In genomic region chr5:36876389-36876964, GRCh38 we compare ENCODE assay signal across 1 cellular context.
TF ChIP-seq lines count a peak whose summit lies in the region.

A gene with protein sequence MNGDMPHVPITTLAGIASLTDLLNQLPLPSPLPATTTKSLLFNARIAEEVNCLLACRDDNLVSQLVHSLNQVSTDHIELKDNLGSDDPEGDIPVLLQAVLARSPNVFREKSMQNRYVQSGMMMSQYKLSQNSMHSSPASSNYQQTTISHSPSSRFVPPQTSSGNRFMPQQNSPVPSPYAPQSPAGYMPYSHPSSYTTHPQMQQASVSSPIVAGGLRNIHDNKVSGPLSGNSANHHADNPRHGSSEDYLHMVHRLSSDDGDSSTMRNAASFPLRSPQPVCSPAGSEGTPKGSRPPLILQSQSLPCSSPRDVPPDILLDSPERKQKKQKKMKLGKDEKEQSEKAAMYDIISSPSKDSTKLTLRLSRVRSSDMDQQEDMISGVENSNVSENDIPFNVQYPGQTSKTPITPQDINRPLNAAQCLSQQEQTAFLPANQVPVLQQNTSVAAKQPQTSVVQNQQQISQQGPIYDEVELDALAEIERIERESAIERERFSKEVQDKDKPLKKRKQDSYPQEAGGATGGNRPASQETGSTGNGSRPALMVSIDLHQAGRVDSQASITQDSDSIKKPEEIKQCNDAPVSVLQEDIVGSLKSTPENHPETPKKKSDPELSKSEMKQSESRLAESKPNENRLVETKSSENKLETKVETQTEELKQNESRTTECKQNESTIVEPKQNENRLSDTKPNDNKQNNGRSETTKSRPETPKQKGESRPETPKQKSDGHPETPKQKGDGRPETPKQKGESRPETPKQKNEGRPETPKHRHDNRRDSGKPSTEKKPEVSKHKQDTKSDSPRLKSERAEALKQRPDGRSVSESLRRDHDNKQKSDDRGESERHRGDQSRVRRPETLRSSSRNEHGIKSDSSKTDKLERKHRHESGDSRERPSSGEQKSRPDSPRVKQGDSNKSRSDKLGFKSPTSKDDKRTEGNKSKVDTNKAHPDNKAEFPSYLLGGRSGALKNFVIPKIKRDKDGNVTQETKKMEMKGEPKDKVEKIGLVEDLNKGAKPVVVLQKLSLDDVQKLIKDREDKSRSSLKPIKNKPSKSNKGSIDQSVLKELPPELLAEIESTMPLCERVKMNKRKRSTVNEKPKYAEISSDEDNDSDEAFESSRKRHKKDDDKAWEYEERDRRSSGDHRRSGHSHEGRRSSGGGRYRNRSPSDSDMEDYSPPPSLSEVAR (N-terminal part only) (plus strand): TSS chr5:36876769. CDS start chr5:36953697, 76,928 bp downstream.

TF ChIP-seq in HepG2, 621 proteins besides CTCF, POLR2A, EP300 and RAD21 (continued from another document and continues in another):
- TF ChIP-seq, protein P1, sequence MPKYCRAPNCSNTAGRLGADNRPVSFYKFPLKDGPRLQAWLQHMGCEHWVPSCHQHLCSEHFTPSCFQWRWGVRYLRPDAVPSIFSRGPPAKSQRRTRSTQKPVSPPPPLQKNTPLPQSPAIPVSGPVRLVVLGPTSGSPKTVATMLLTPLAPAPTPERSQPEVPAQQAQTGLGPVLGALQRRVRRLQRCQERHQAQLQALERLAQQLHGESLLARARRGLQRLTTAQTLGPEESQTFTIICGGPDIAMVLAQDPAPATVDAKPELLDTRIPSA (CRISPR knock-in tag; IDR thresholded peaks at IDR 0.05; ENCODE audit: borderline replicate concordance) = 0 out of 2 replicates have a peak, but pooled peaks have one; percentile 7
- TF ChIP-seq, protein P2, sequence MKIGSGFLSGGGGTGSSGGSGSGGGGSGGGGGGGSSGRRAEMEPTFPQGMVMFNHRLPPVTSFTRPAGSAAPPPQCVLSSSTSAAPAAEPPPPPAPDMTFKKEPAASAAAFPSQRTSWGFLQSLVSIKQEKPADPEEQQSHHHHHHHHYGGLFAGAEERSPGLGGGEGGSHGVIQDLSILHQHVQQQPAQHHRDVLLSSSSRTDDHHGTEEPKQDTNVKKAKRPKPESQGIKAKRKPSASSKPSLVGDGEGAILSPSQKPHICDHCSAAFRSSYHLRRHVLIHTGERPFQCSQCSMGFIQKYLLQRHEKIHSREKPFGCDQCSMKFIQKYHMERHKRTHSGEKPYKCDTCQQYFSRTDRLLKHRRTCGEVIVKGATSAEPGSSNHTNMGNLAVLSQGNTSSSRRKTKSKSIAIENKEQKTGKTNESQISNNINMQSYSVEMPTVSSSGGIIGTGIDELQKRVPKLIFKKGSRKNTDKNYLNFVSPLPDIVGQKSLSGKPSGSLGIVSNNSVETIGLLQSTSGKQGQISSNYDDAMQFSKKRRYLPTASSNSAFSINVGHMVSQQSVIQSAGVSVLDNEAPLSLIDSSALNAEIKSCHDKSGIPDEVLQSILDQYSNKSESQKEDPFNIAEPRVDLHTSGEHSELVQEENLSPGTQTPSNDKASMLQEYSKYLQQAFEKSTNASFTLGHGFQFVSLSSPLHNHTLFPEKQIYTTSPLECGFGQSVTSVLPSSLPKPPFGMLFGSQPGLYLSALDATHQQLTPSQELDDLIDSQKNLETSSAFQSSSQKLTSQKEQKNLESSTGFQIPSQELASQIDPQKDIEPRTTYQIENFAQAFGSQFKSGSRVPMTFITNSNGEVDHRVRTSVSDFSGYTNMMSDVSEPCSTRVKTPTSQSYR (CRISPR knock-in tag; IDR thresholded peaks at IDR 0.05; ENCODE audit: borderline replicate concordance) = peak; percentile 70; the same call in 1 of the 2 replicates
- TF ChIP-seq HNF4G (IDR thresholded peaks at IDR 0.05; ENCODE audit: borderline replicate concordance, low read depth, low read length) (no peak), HNF4G (CRISPR knock-in tag; IDR thresholded peaks at IDR 0.05; ENCODE audit: borderline replicate concordance, low read depth) (no peak), PHF20 (CRISPR knock-in tag; IDR thresholded peaks at IDR 0.05) (peak; percentile 66), ZHX1 (CRISPR knock-in tag; IDR thresholded peaks at IDR 0.05; ENCODE audit: low read depth) (0 out of 2 replicates have a peak, but pooled peaks have one; percentile 49), ERF (CRISPR knock-in tag; IDR thresholded peaks at IDR 0.05) (peak; percentile 68; the same call in 1 of the 2 replicates), ZNF776 (CRISPR knock-in tag; IDR thresholded peaks at IDR 0.05) (peak; percentile 25; the same call in 1 of the 2 replicates), CSRNP1 (CRISPR knock-in tag; IDR thresholded peaks at IDR 0.05) (peak; percentile 9; the same call in 1 of the 2 replicates), MED8 (CRISPR knock-in tag; IDR thresholded peaks at IDR 0.05; ENCODE audit: insufficient replicate concordance) (peak; percentile 12), SIN3A (IDR thresholded peaks at IDR 0.05; ENCODE audit: borderline replicate concordance, low read depth, low read length) (peak; percentile 72; the same call in 1 of the 2 replicates), ZHX2 (IDR thresholded peaks at IDR 0.05; ENCODE audit: low read depth) (peak; percentile 66; the same call in 1 of the 2 replicates), ZHX2 (CRISPR knock-in tag; IDR thresholded peaks at IDR 0.05; ENCODE audit: borderline replicate concordance) (0 out of 2 replicates have a peak, but pooled peaks have one; percentile 30), ZSCAN29 (CRISPR knock-in tag; conservative IDR thresholded peaks at IDR 0.05) (no peak), HDAC6 (IDR thresholded peaks at IDR 0.05; ENCODE audit: low read depth, low read length) (no peak), ZFX (CRISPR knock-in tag; IDR thresholded peaks at IDR 0.05; ENCODE audit: low read depth) (peak; percentile 93), HBP1 (CRISPR knock-in tag; IDR thresholded peaks at IDR 0.05; ENCODE audit: low read depth) (peak; percentile 90), MED1 (CRISPR knock-in tag; IDR thresholded peaks at IDR 0.05) (0 out of 2 replicates have a peak, but pooled peaks have one; percentile 41), SRY (CRISPR knock-in tag; IDR thresholded peaks at IDR 0.05) (peak; percentile 43; the same call in 1 of the 2 replicates), RFXAP (CRISPR knock-in tag; IDR thresholded peaks at IDR 0.05; ENCODE audit: borderline replicate concordance) (peak; percentile 44; the same call in 1 of the 2 replicates), YEATS4 (CRISPR knock-in tag; IDR thresholded peaks at IDR 0.05; ENCODE audit: borderline replicate concordance) (peak; percentile 82; the same call in 1 of the 2 replicates)
- TF ChIP-seq, protein P3, sequence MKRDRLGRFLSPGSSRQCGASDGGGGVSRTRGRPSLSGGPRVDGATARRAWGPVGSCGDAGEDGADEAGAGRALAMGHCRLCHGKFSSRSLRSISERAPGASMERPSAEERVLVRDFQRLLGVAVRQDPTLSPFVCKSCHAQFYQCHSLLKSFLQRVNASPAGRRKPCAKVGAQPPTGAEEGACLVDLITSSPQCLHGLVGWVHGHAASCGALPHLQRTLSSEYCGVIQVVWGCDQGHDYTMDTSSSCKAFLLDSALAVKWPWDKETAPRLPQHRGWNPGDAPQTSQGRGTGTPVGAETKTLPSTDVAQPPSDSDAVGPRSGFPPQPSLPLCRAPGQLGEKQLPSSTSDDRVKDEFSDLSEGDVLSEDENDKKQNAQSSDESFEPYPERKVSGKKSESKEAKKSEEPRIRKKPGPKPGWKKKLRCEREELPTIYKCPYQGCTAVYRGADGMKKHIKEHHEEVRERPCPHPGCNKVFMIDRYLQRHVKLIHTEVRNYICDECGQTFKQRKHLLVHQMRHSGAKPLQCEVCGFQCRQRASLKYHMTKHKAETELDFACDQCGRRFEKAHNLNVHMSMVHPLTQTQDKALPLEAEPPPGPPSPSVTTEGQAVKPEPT (CRISPR knock-in tag; IDR thresholded peaks at IDR 0.05; ENCODE audit: low read depth) = no peak
- TF ChIP-seq, protein P4, sequence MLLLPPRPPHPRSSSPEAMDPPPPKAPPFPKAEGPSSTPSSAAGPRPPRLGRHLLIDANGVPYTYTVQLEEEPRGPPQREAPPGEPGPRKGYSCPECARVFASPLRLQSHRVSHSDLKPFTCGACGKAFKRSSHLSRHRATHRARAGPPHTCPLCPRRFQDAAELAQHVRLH (CRISPR knock-in tag; IDR thresholded peaks at IDR 0.05; ENCODE audit: borderline replicate concordance, low read depth) = 0 out of 2 replicates have a peak, but pooled peaks have one; percentile 19
